ENCODE assay signal across 20 cellular contexts in genomic region chr4:42513748-42514490, GRCh38.
"Had no signal": no experiment of that assay in that cellular context is flagged by ENCODE, and none has a peak within 500 bp of the region (broad histone marks: within the 10 kb centered on the region; RNA-seq: fewer than 3 reads in every experiment).

No MANE protein-coding gene starts in this region.

- DNase-seq: colonic mucosa; dermis blood vessel endothelial cell; effector memory CD4-positive, alpha-beta T cell; erythroblast; esophagus squamous epithelium; kidney; mucosa of descending colon; naive B cell; right lobe of liver; stimulated activated CD4-positive, alpha-beta T cell treated with anti-CD3 and anti-CD28 coated beads, Interleukin-12 subunit alpha, Interleukin-12 subunit beta, amount 100 ng/mL, for 4 hours; stimulated activated CD4-positive, alpha-beta T cell treated with anti-CD3 and anti-CD28 coated beads, Interleukin-2, amount 100 ng/mL, for 24 hours; stimulated activated CD4-positive, alpha-beta T cell treated with anti-CD3 and anti-CD28 coated beads, Interleukin-4, amount 100 ng/mL, for 24 hours; stimulated activated naive CD4-positive, alpha-beta T cell treated with Interleukin-2 at 50 U/mL for 16 hours; substantia nigra; testis; tibial artery had no signal

- H3K4me1 ChIP-seq: colonic mucosa, parathyroid adenoma, right lobe of liver, testis had no signal

- H2AFZ ChIP-seq: parathyroid adenoma had no signal

- H3K79me2 ChIP-seq: parathyroid adenoma had no signal

- H3K36me3 ChIP-seq: colonic mucosa, esophagus squamous epithelium, right lobe of liver, tibial artery had no signal

- H3K9me3 ChIP-seq: colonic mucosa, esophagus squamous epithelium, mucosa of descending colon, right lobe of liver, testis, tibial artery had no signal

- FAIRE-seq: urothelium cell line had no signal

- H3K27me3 ChIP-seq: colonic mucosa, esophagus squamous epithelium, right lobe of liver, testis, tibial artery had no signal

- H3K27ac ChIP-seq: colonic mucosa, esophagus squamous epithelium, parathyroid adenoma, right lobe of liver, testis, tibial artery had no signal

- H3K4me2 ChIP-seq: smooth muscle cell had no signal

- H3K9ac ChIP-seq: parathyroid adenoma had no signal

- H3K4me3 ChIP-seq: colonic mucosa, esophagus squamous epithelium, lung, mucosa of descending colon, right lobe of liver, smooth muscle cell, testis, tibial artery had no signal
